In genomic region chr17:21495281-21495680, GRCh38 we compare ENCODE assay signal across 1 cellular context.
TF ChIP-seq lines count a peak whose summit lies in the region.

No MANE protein-coding gene starts in this region.

TF ChIP-seq in H1, 55 proteins besides CTCF, POLR2A, EP300 and RAD21 (continued from another document):
- TF ChIP-seq CHD7 (IDR thresholded peaks at IDR 0.05; ENCODE audit: insufficient replicate concordance, low read length) = no peak
- no peak for TF ChIP-seq SP2 (IDR thresholded peaks at IDR 0.05; ENCODE audit: low read length)
- TF ChIP-seq JUN (IDR thresholded peaks at IDR 0.05; ENCODE audit: low read depth, low read length) = no peak
- no peak for TF ChIP-seq GABPA (IDR thresholded peaks at IDR 0.05; ENCODE audit: borderline replicate concordance, insufficient read depth, low read length)
- TF ChIP-seq ATF3 (IDR thresholded peaks at IDR 0.05; ENCODE audit: insufficient read depth, low read depth, low read length) = no peak
- no peak for TF ChIP-seq EZH2 (IDR thresholded peaks at IDR 0.05; ENCODE audit: low read depth, low read length, severe bottlenecking)
- TF ChIP-seq RBBP5 (IDR thresholded peaks at IDR 0.05; ENCODE audit: borderline replicate concordance, low read depth, low read length) = no peak
- TF ChIP-seq CBX8 (IDR thresholded peaks at IDR 0.05; ENCODE audit: borderline replicate concordance, low read depth, low read length) = no peak
- no peak for TF ChIP-seq KDM4A (IDR thresholded peaks at IDR 0.05; ENCODE audit: low read depth, low read length, severe bottlenecking)
- no peak for TF ChIP-seq SRF (IDR thresholded peaks at IDR 0.05; ENCODE audit: low read depth, low read length)
- TF ChIP-seq BCL11A (IDR thresholded peaks at IDR 0.05; ENCODE audit: low read depth in 2 of 2, low read length in 2 of 2) = no peak
- no peak for TF ChIP-seq KDM5A (IDR thresholded peaks at IDR 0.05; ENCODE audit: low read length)
- TF ChIP-seq SAP30 (IDR thresholded peaks at IDR 0.05; ENCODE audit: insufficient read depth, insufficient replicate concordance, low read length) = no peak
- no peak for TF ChIP-seq HDAC6 (IDR thresholded peaks at IDR 0.05; ENCODE audit: low read depth, low read length)
